Comparison of ENCODE assay signal across 23 cellular contexts in genomic region chr10:69466158-69466490, GRCh38. TPM values are rescaled to one million over a fixed set of nuclear protein-coding genes. Genes with fewer than 3 reads are reported as not detected.
A peak's percentile ranks its signal among the peaks of the same experiment; 100 is the strongest.
DNase-seq lines count a peak whose midpoint lies in the region; ATAC-seq and TF ChIP-seq lines count a peak whose summit lies in the region.
"Had no signal": no experiment of that assay in that cellular context is flagged by ENCODE, and none has a peak within 500 bp of the region (broad histone marks: within the 10 kb centered on the region; RNA-seq: fewer than 3 reads in every experiment).

No MANE protein-coding gene starts in this region.

- H3K27me3 Mint-ChIP-seq in endodermal cell (ENCODE audit: insufficient read depth): peaks cover 2% of the 10 kb centered on the region
- H3K27me3 Mint-ChIP-seq: activated naive CD8-positive, alpha-beta T cell treated with anti-CD3 and anti-CD28 coated beads for 36 hours; CD4-positive, CD25-positive, alpha-beta regulatory T cell had no signal

- WGBS in heart right ventricle, 2 donors: 34 to 49% methylated on average over 5 of the region's 5 CpGs
- 38 to 40% methylated on average over 5 of the region's 5 CpGs for WGBS in endodermal cell (ENCODE audit: insufficient coverage in 1 of 2, insufficient read length in 1 of 2), 2 experiments
- WGBS in sigmoid colon, 2 donors: 40 to 60% methylated on average over 5 of the region's 5 CpGs
- WGBS in ovary, 3 donors: 38 to 57% (median 39%) methylated on average over 5 of the region's 5 CpGs

- H3K27ac ChIP-seq in heart right ventricle (peak overlapping the region in 7 of 10 donors; percentile 36 to 93 (median 78)), endodermal cell (ENCODE audit: low read depth, low read length) (no peak overlapping the region), sigmoid colon (peak overlapping the region; percentile 79 to 93 (median 92)), uterus (peak overlapping the region; percentile 70 to 78), ovary (no peak overlapping the region)
- H3K27ac ChIP-seq: neutrophil had no signal

- no peaks in the 10 kb centered on the region for H3K36me3 Mint-ChIP-seq in endodermal cell (ENCODE audit: low read depth)
- H3K36me3 Mint-ChIP-seq: activated naive CD8-positive, alpha-beta T cell treated with anti-CD3 and anti-CD28 coated beads for 36 hours; CD4-positive, CD25-positive, alpha-beta regulatory T cell had no signal

- no peak overlapping the region for H3K4me3 Mint-ChIP-seq in endodermal cell
- H3K4me3 Mint-ChIP-seq: activated naive CD8-positive, alpha-beta T cell treated with anti-CD3 and anti-CD28 coated beads for 36 hours had no signal

- TF ChIP-seq EP300 in sigmoid colon (IDR thresholded peaks at IDR 0.05) (no peak), ovary (IDR thresholded peaks at IDR 0.05) (no peak)

- peak overlapping the region; percentile 21 for H3K27ac Mint-ChIP-seq in endodermal cell
- H3K27ac Mint-ChIP-seq: activated naive CD8-positive, alpha-beta T cell treated with anti-CD3 and anti-CD28 coated beads for 36 hours had no signal

- H3K4me1 Mint-ChIP-seq in endodermal cell: peaks cover 13% of the 10 kb centered on the region

- H3K4me1 ChIP-seq in heart right ventricle (peaks cover 4 to 94% (median 57%) of the 10 kb centered on the region in 9 donors), endodermal cell (ENCODE audit: control insufficient read depth, insufficient read depth, low read length) (no peaks in the 10 kb centered on the region), sigmoid colon (peaks cover 0 to 97% (median 79%) of the 10 kb centered on the region in 4 donors), uterus (peaks cover 5 to 18% of the 10 kb centered on the region in 2 donors), ovary (ENCODE audit: insufficient read depth) (no peaks in the 10 kb centered on the region)

- TF ChIP-seq POLR2A in sigmoid colon (IDR thresholded peaks at IDR 0.05): no peak
- no peak for TF ChIP-seq POLR2A in uterus (IDR thresholded peaks at IDR 0.05)
- no peak for TF ChIP-seq POLR2A in ovary (IDR thresholded peaks at IDR 0.05)

- H3K4me3 ChIP-seq in heart right ventricle (no peak overlapping the region), endodermal cell (ENCODE audit: low read length) (no peak overlapping the region), sigmoid colon (no peak overlapping the region), uterus (no peak overlapping the region), ovary (no peak overlapping the region)
- H3K4me3 ChIP-seq: thoracic aorta had no signal

- intact Hi-C loops in heart right ventricle (cut with DNase I): no loop called here
- intact Hi-C loops in Right ventricle myocardium superior (cut with DNase I): no loop called here
- intact Hi-C loops in sigmoid colon (cut with DNase I): no loop called here
- intact Hi-C loops in uterus (cut with DNase I; ENCODE audit: low total_unique reads): no loop called here
- intact Hi-C loops in ovary (cut with DNase I): no loop called here

- H3K36me3 ChIP-seq in heart right ventricle: no peaks in the 10 kb centered on the region
- H3K36me3 ChIP-seq in endodermal cell (ENCODE audit: control insufficient read depth, insufficient read depth, low read length): no peaks in the 10 kb centered on the region
- H3K36me3 ChIP-seq in sigmoid colon: no peaks in the 10 kb centered on the region
- H3K36me3 ChIP-seq in uterus: no peaks in the 10 kb centered on the region
- no peaks in the 10 kb centered on the region for H3K36me3 ChIP-seq in ovary
- H3K36me3 ChIP-seq: neutrophil, thoracic aorta had no signal

- H3K27me3 ChIP-seq in heart right ventricle: no peaks in the 10 kb centered on the region
- no peaks in the 10 kb centered on the region for H3K27me3 ChIP-seq in endodermal cell (ENCODE audit: control insufficient read depth, insufficient read depth, low read length, poor library complexity, severe bottlenecking)
- H3K27me3 ChIP-seq in sigmoid colon: no peaks in the 10 kb centered on the region
- H3K27me3 ChIP-seq in uterus: no peaks in the 10 kb centered on the region
- H3K27me3 ChIP-seq in ovary: no peaks in the 10 kb centered on the region
- H3K27me3 ChIP-seq: neutrophil had no signal

- DNase-seq in heart right ventricle (no peak), Right ventricle myocardium superior (no peak), endodermal cell (no peak), sigmoid colon (no peak), uterus (no peak), ovary (no peak), Kasumi-1 (lab: John Stamatoyannopoulos, UW) (no peak)
- DNase-seq: activated CD8-positive, alpha-beta memory T cell treated with anti-CD3 and anti-CD28 coated beads for 24 hours; activated naive CD8-positive, alpha-beta T cell treated with anti-CD3 and anti-CD28 coated beads for 36 hours; activated T-cell treated with anti-CD3 and anti-CD28 coated beads, Interleukin-2, amount 50 U/mL, for 72 hours; DMS53; NCI-H2171 treated with DMSO at 0.1 percent for 48 hours; NCI-H69; SHP77; stimulated activated CD4-positive, alpha-beta T cell treated with anti-CD3 and anti-CD28 coated beads, Interleukin-15, amount 100 ng/mL, for 24 hours had no signal

- no peaks in the 10 kb centered on the region for H3K9me3 Mint-ChIP-seq in endodermal cell
- H3K9me3 Mint-ChIP-seq: activated naive CD8-positive, alpha-beta T cell treated with anti-CD3 and anti-CD28 coated beads for 36 hours; activated T-cell treated with anti-CD3 and anti-CD28 coated beads, Interleukin-2, amount 50 U/mL, for 72 hours; CD4-positive, CD25-positive, alpha-beta regulatory T cell had no signal

- ATAC-seq in heart right ventricle (no peak), Right ventricle myocardium superior (ENCODE audit: poor library complexity) (no peak), GM18517 (IDR thresholded peaks at IDR 0.05; ENCODE audit: unreplicated experiment) (no peak)
- ATAC-seq: left lobe of liver had no signal

- no peak overlapping the region for H3K9ac ChIP-seq in endodermal cell (ENCODE audit: extremely low read depth, low read length, poor library complexity, severe bottlenecking)

- TF ChIP-seq CTCF in heart right ventricle (IDR thresholded peaks at IDR 0.05): no peak
- TF ChIP-seq CTCF in endodermal cell (conservative IDR thresholded peaks at IDR 0.05): no peak
- no peak for TF ChIP-seq CTCF in sigmoid colon (IDR thresholded peaks at IDR 0.05)
- no peak for TF ChIP-seq CTCF in uterus (IDR thresholded peaks at IDR 0.05)
- TF ChIP-seq CTCF in ovary (IDR thresholded peaks at IDR 0.05): no peak

- no peaks in the 10 kb centered on the region for H3K9me3 ChIP-seq in heart right ventricle
- H3K9me3 ChIP-seq in endodermal cell (ENCODE audit: control insufficient read depth, low read length): no peaks in the 10 kb centered on the region
- H3K9me3 ChIP-seq in sigmoid colon: no peaks in the 10 kb centered on the region
- no peaks in the 10 kb centered on the region for H3K9me3 ChIP-seq in uterus
- H3K9me3 ChIP-seq in ovary: no peaks in the 10 kb centered on the region
- H3K9me3 ChIP-seq: neutrophil, thoracic aorta had no signal

RNA-seq across cellular contexts. Expression of gene TSPAN15, which starts 14.9 kb away (rescaled TPM):
- total RNA-seq in heart right ventricle (10 to 100 TPM in 5 of 10 donors, 1 to 10 TPM in 5; 5.0 to 16.5 (median 9.4) TPM), Right ventricle myocardium superior (9.5 TPM), endodermal cell (10 to 100 TPM; 10.1 to 15.8 TPM), sigmoid colon (10 to 100 TPM; 55.4 to 76.4 (median 67.4) TPM), uterus (10 to 100 TPM; 17.2 to 58.1 (median 24.4) TPM), ovary (10 to 100 TPM in 3 of 7 donors, 1 to 10 TPM in 4; 2.8 to 13.7 (median 5.6) TPM)
- polyA plus RNA-seq in heart right ventricle (10 to 100 TPM; 15.4 to 18.2 TPM), sigmoid colon (100 to 1,000 TPM in 1 of 3 donors, 10 to 100 TPM in 2; 43.0 to 100 (median 70.9) TPM), ovary (10 to 100 TPM in 1 of 2 donors, 1 to 10 TPM in 1; 5.1 to 13.7 TPM)
- 9.4 TPM for polyA plus RNA-seq in endodermal cell (2013, experiment 1 of 2)
- polyA plus RNA-seq in endodermal cell (2013, experiment 2 of 2): 7.9 TPM

RNA-seq across cellular contexts. Expression of gene TACR2, which starts 49.4 kb away (rescaled TPM):
- under 1 TPM in 8 of 10 donors, not detected in 2; 0.15 to 0.93 (median 0.25) TPM for total RNA-seq in heart right ventricle
- polyA plus RNA-seq in heart right ventricle: under 1 TPM in 1 of 2 donors, not detected in 1; 0.13 TPM
- total RNA-seq in Right ventricle myocardium superior: 0.24 TPM
- not detected for total RNA-seq in endodermal cell
- not detected for polyA plus RNA-seq in endodermal cell (2013, experiment 1 of 2)
- not detected for polyA plus RNA-seq in endodermal cell (2013, experiment 2 of 2)
- 100 to 1,000 TPM; 161 to 184 (median 170) TPM for total RNA-seq in sigmoid colon
- polyA plus RNA-seq in sigmoid colon: 10 to 100 TPM in 1 of 3 donors, 1 to 10 TPM in 1, not detected in 1; 6.0 to 14.4 TPM
- 10 to 100 TPM in 2 of 4 donors, 1 to 10 TPM in 1, under 1 TPM in 1; 0.28 to 35.0 (median 13.8) TPM for total RNA-seq in uterus
- 1 to 10 TPM; 1.0 to 6.2 (median 2.2) TPM for total RNA-seq in ovary
- 1 to 10 TPM; 1.4 to 2.5 TPM for polyA plus RNA-seq in ovary
- total RNA-seq: activated naive CD8-positive, alpha-beta T cell treated with anti-CD3 and anti-CD28 coated beads for 36 hours; activated T-cell treated with anti-CD3 and anti-CD28 coated beads, Interleukin-2, amount 50 U/mL, for 72 hours; CD4-positive, CD25-positive, alpha-beta regulatory T cell; H1; left lobe of liver; mononuclear cell; T-helper 1 cell treated with Interleukin-12 subunit alpha and Interleukin-12 subunit beta and Interleukin-4 antibody, amounts not matched to agents 30 ng/mL and 1 ng/mL, for 36 hours had no signal

Comparison
In these comparisons a context has a peak if more than half of its experiments do, and no peak if none do; other contexts are left out.
1. H3K27ac ChIP-seq: peak in heart right ventricle (7 of 10), sigmoid colon (4 of 4) and uterus (2 of 2); none in endodermal cell (single experiment) and ovary (0 of 2).
2. RNA of gene TACR2, which starts 49.4 kb away (total RNA-seq): 161 to 184 TPM in sigmoid colon; 0.28 to 35.0 TPM in uterus, 1.0 to 6.2 TPM in ovary, 0.24 TPM in Right ventricle myocardium superior (single experiment), 0.15 to 0.93 TPM in heart right ventricle and not detected in endodermal cell; every median in the first group is over 4 times any median in the second.